27 cellular contexts compared by ENCODE assay signal in the genomic region with DNA sequence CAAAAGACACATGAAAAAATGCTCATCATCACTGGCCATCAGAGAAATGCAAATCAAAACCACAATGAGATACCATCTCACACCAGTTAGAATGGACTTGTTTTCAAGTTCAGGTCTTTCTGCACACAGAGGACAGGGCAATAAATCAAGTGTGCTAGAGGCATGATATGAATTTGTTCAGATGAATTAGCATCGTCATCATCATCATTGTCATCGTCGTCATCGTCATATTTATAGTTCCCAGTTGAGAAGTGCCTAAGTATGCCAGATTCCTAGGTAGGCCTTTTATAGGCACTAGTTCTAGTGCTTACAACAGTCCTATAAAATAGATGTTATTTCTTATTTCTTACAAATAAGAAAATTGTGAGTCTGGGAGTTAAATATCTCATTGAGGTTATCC.
"Had no signal": no experiment of that assay in that cellular context is flagged by ENCODE, and none has a peak within 500 bp of the region (broad histone marks: within the 10 kb centered on the region; RNA-seq: fewer than 3 reads in every experiment).

No MANE protein-coding gene starts in this region.

- H3K27me3 ChIP-seq: stomach, suprapubic skin, testis, thyroid gland, tibial artery, tibial nerve, transverse colon, upper lobe of left lung, upper lobe of right lung, uterus, vagina had no signal

- H3K9me3 ChIP-seq: stomach, suprapubic skin, testis, thoracic aorta, thyroid gland, tibial artery, tibial nerve, transverse colon, upper lobe of left lung, upper lobe of right lung, uterus, vagina had no signal

- H3K27ac ChIP-seq: stomach, suprapubic skin, testis, thoracic aorta, thyroid gland, tibial artery, tibial nerve, transverse colon, upper lobe of left lung, upper lobe of right lung, uterus, vagina had no signal

- DNase-seq: stimulated activated CD4-positive, alpha-beta T cell treated with anti-CD3 and anti-CD28 coated beads, Interleukin-2, amount 100 ng/mL, for 48 hours; stimulated activated CD4-positive, alpha-beta T cell treated with anti-CD3 and anti-CD28 coated beads, Interleukin-4, amount 100 ng/mL, for 1 hour; stimulated activated CD4-positive, alpha-beta T cell treated with anti-CD3 and anti-CD28 coated beads, Interleukin-4, amount 100 ng/mL, for 24 hours; stimulated activated CD4-positive, alpha-beta T cell treated with anti-CD3 and anti-CD28 coated beads, Interleukin-4, amount 100 ng/mL, for 4 hours; stimulated activated CD8-positive, alpha-beta memory T cell treated with anti-CD3 and anti-CD28 coated beads, Interleukin-4, amount 100 ng/mL, for 48 hours; stimulated activated naive B cell treated with anti-CD40 and anti-IgM and Interleukin-4, amounts not matched to agents 10 μg/mL and 1 μg/mL and 100 μg/mL, for 72 hours; stimulated activated naive CD4-positive, alpha-beta T cell; stimulated activated naive CD4-positive, alpha-beta T cell treated with Interleukin-2 at 50 U/mL for 16 hours; stimulated activated naive CD8-positive, alpha-beta T cell treated with anti-CD3 and anti-CD28 coated beads, Interleukin-15, amount 100 ng/mL, for 72 hours; stimulated activated naive CD8-positive, alpha-beta T cell treated with anti-CD3 and anti-CD28 coated beads, Interleukin-15, Interleukin-2, amounts not matched to agents 100 U/mL and 50 U/mL, for 24 hours; stomach; substantia nigra; testis; thyroid gland; tibial artery; transverse colon; trophoblast cell; upper lobe of left lung; upper lobe of right lung; uterus had no signal

- FAIRE-seq: urothelium cell line had no signal

- H3K4me3 ChIP-seq: stomach, suprapubic skin, testis, thoracic aorta, thyroid gland, tibial artery, tibial nerve, transverse colon, upper lobe of left lung, upper lobe of right lung, uterus, vagina had no signal

- ATAC-seq: stimulated activated effector memory CD8-positive, alpha-beta T cell treated with anti-CD3 and anti-CD28 coated beads, Interleukin-12 subunit alpha, Interleukin-12 subunit beta, amount 100 ng/mL, for 72 hours; stimulated activated memory B cell treated with anti-CD40 and anti-IgM and Interleukin-4, amounts not matched to agents 10 μg/mL and 1 μg/mL and 100 μg/mL, for 72 hours; stimulated activated naive B cell treated with anti-CD40 and anti-IgM and Interleukin-4, amounts not matched to agents 10 μg/mL and 1 μg/mL and 100 μg/mL, for 72 hours; stimulated activated naive CD8-positive, alpha-beta T cell treated with anti-CD3 and anti-CD28 coated beads, Interleukin-15, amount 100 ng/mL, for 72 hours; stimulated activated naive CD8-positive, alpha-beta T cell treated with anti-CD3 and anti-CD28 coated beads, Interleukin-15, Interleukin-2, amounts not matched to agents 100 U/mL and 50 U/mL, for 24 hours; upper lobe of right lung had no signal

- H3K36me3 ChIP-seq: stomach, suprapubic skin, thoracic aorta, thyroid gland, tibial artery, tibial nerve, transverse colon, upper lobe of left lung, upper lobe of right lung, uterus, vagina had no signal

- H3K4me1 ChIP-seq: stomach, suprapubic skin, testis, thyroid gland, tibial artery, tibial nerve, transverse colon, upper lobe of left lung, upper lobe of right lung, uterus, vagina had no signal
